ENCODE assay signal across 8 cellular contexts in the genomic region with DNA sequence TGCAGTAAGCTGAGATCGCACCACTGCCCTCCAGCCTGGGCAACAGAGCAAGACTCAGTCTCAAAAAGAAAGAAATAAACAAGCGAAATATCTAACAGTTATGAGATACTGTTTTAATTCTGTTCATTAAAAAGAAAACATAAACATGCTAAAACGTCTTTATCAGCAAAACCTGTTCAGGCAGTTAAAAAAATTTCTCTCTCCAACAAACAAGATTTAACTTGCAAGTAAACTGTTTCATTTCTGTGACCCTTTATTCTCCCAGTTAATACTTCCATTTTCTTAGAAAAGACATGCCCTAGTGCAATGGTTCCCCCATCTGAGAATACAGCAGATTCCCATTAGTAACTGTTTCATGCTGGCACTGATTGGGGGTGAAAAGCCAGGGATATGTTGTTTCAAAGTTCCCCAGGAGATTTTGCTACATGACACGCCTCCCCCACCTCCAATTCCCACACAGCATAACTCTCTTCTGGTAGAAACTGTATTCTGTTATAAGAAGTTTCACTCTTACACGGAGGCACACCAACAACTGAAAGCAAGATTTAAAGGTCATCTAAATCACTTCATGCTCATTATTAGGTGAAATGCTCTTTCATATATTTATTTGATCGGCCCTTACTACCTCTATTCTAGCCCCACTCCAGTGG. TPM values are rescaled to one million over a fixed set of nuclear protein-coding genes. Genes with fewer than 3 reads are reported as not detected.
A peak's percentile ranks its signal among the peaks of the same experiment; 100 is the strongest.
DNase-seq lines count a peak whose midpoint lies in the region; ATAC-seq and TF ChIP-seq lines count a peak whose summit lies in the region.

No MANE protein-coding gene starts in this region.

- no peak for DNase-seq in HCT116 (ENCODE audit: low read depth, low spot score)
- no peak for DNase-seq in RWPE1 (ENCODE audit: low spot score)
- no peak for DNase-seq in naive B cell
- DNase-seq in stimulated activated CD4-positive, alpha-beta T cell treated with anti-CD3 and anti-CD28 coated beads, Interleukin-4, amount 100 ng/mL, for 4 hours, result no peak
- DNase-seq in iPS-NIHi11 (ENCODE audit: low spot score), result no peak
- DNase-seq in ecto neural progenitor cell (ENCODE audit: low spot score), result no peak
- no peak for DNase-seq in NCI-H187 treated with DMSO at 0.1 percent for 48 hours (lab: John Stamatoyannopoulos, UW)

- no peak for TF ChIP-seq POLR2A in GM18505 (IDR thresholded peaks at IDR 0.05; ENCODE audit: borderline replicate concordance, extremely low read depth, insufficient read depth, insufficient read length)
- no peak for TF ChIP-seq POLR2A in HCT116 (IDR thresholded peaks at IDR 0.05; ENCODE audit: borderline replicate concordance, extremely low read depth, insufficient read depth, insufficient read length)

- H3K27ac Mint-ChIP-seq in naive B cell, result peak overlapping the region; percentile 44 to 91 (median 78)

- intact Hi-C loops in HCT116 (cut with micrococcal nuclease), result loop anchor here (1.0 to 10.0 kb wide), 2 partner anchors 67 to 220 kb away; a partner anchor contains a TSS

- H3K9ac ChIP-seq in HCT116 (ENCODE audit: low read length), result peak overlapping the region; percentile 42

- H3K4me1 Mint-ChIP-seq in naive B cell, result peaks cover 44 to 87% (median 64%) of the 10 kb centered on the region in 3 donors

- no peaks in the 10 kb centered on the region for H3K36me3 ChIP-seq in HCT116 (ENCODE audit: control insufficient read depth in 1 of 2, insufficient read depth in 2 of 2, low read length in 2 of 2)

- H3K4me3 Mint-ChIP-seq in naive B cell, result peak overlapping the region in 7 of 8 donors; percentile 29 to 75 (median 62)

- H3K9me2 ChIP-seq in HCT116 (ENCODE audit: insufficient read depth), result no peaks in the 10 kb centered on the region

- CTCF ChIA-PET in HCT116 (lab: Charles Lee) (no interaction called here), RWPE1 (lab: Yijun Ruan, JAX) (interaction anchor here (0.8 to 0.9 kb wide), 2 partner anchors 9 to 20 kb away, joined by 3 to 7 read pairs; no protein-coding TSS in a partner anchor)

- no peaks in the 10 kb centered on the region for H3K27me3 ChIP-seq in HCT116 (ENCODE audit: insufficient read depth, low read length)

- peak; percentile 77 for ATAC-seq in GM18505 (IDR thresholded peaks at IDR 0.05; ENCODE audit: unreplicated experiment)
- ATAC-seq in HCT116, result no peak; the same call in 1 of the 2 replicates
- ATAC-seq in naive B cell (ENCODE audit: low read depth in 2 of 2), result no peak

- peaks cover 3 to 9% of the 10 kb centered on the region in 2 donors for H3K36me3 Mint-ChIP-seq in naive B cell

- peak overlapping the region; percentile 77 for H3K27ac ChIP-seq in HCT116 (ENCODE audit: low read depth, low read length)
- H3K27ac ChIP-seq in RWPE1, result peak overlapping the region; percentile 66

- H3K27me3 Mint-ChIP-seq in naive B cell, result no peaks in the 10 kb centered on the region

- H3K79me2 ChIP-seq in HCT116 (ENCODE audit: insufficient read depth, low read length), result peaks cover 82% of the 10 kb centered on the region

- TF ChIP-seq RAD21 in HCT116 (IDR thresholded peaks at IDR 0.05; ENCODE audit: low read depth), result no peak

- BruUV-seq in HCT116 (replicated peaks; lab: Mats Ljungman, UMichigan), result no TSS peak

- no peak overlapping the region for H2AFZ ChIP-seq in HCT116 (ENCODE audit: low read depth, low read length, poor library complexity, severe bottlenecking)

- RAD21 ChIA-PET in HCT116 (lab: Charles Lee; ENCODE audit: low non-redundant PET in 1 of 2, low total read pairs in 2 of 2, uncharacterized antibody in 2 of 2, unreplicated experiment in 2 of 2), result no interaction called here

- POLR2A ChIA-PET in HCT116 (lab: Charles Lee), result no interaction called here
- POLR2A ChIA-PET in RWPE1 (lab: Yijun Ruan, JAX; ENCODE audit: low non-redundant PET), result no interaction called here

- no peaks in the 10 kb centered on the region for H3K9me3 ChIP-seq in HCT116 (ENCODE audit: control insufficient read depth in 1 of 2, insufficient read depth in 1 of 2, low read depth in 1 of 2, low read length in 2 of 2)

- peak overlapping the region; percentile 75 for H3K4me2 ChIP-seq in HCT116 (ENCODE audit: low read length)

- H3K4me1 ChIP-seq in HCT116 (ENCODE audit: control insufficient read depth in 1 of 2, insufficient read depth in 2 of 2, low read length in 2 of 2), result peaks cover 35% of the 10 kb centered on the region in 2 experiments

- TF ChIP-seq CTCF in HCT116 (IDR thresholded peaks at IDR 0.05 in 2 of 3, conservative IDR thresholded peaks at IDR 0.05 in 1 of 3; ENCODE audit: borderline replicate concordance in 1 of 3, insufficient read depth in 1 of 3, low read depth in 2 of 3, low read length in 2 of 3), result no peak
- TF ChIP-seq CTCF in RWPE1 (conservative IDR thresholded peaks at IDR 0.05; ENCODE audit: low read depth), result no peak

- H3K9me3 Mint-ChIP-seq in naive B cell, result no peaks in the 10 kb centered on the region

- H4K20me1 ChIP-seq in HCT116 (ENCODE audit: insufficient read depth), result no peaks in the 10 kb centered on the region

- peak overlapping the region in 1 of 2 experiments; percentile 38; a peak in 2 of 4 replicates for H3K4me3 ChIP-seq in HCT116 (replicated peaks in 1 of 2; ENCODE audit: low read depth in 1 of 2, low read length in 2 of 2)

TF ChIP-seq in HCT116, 20 proteins besides CTCF, POLR2A, EP300 and RAD21:
- TF ChIP-seq ZFX (IDR thresholded peaks at IDR 0.05) (no peak), FOSL1 (IDR thresholded peaks at IDR 0.05; ENCODE audit: low read depth) (no peak), SRF (IDR thresholded peaks at IDR 0.05; ENCODE audit: low read depth) (no peak), EGR1 (IDR thresholded peaks at IDR 0.05; ENCODE audit: low read depth) (no peak), SIN3A (IDR thresholded peaks at IDR 0.05; ENCODE audit: low read depth) (no peak), YY1 (IDR thresholded peaks at IDR 0.05; ENCODE audit: extremely low read depth, insufficient replicate concordance, low read depth, low read length) (no peak), CBX3 (IDR thresholded peaks at IDR 0.05; ENCODE audit: low read depth) (no peak), ZNF274 (IDR thresholded peaks at IDR 0.05; ENCODE audit: low read depth, low read length) (no peak), POLR2AphosphoS5 (IDR thresholded peaks at IDR 0.05; ENCODE audit: low read depth, low read length) (no peak), CEBPB (IDR thresholded peaks at IDR 0.05; ENCODE audit: low read depth) (no peak)
- TF ChIP-seq, protein P1, sequence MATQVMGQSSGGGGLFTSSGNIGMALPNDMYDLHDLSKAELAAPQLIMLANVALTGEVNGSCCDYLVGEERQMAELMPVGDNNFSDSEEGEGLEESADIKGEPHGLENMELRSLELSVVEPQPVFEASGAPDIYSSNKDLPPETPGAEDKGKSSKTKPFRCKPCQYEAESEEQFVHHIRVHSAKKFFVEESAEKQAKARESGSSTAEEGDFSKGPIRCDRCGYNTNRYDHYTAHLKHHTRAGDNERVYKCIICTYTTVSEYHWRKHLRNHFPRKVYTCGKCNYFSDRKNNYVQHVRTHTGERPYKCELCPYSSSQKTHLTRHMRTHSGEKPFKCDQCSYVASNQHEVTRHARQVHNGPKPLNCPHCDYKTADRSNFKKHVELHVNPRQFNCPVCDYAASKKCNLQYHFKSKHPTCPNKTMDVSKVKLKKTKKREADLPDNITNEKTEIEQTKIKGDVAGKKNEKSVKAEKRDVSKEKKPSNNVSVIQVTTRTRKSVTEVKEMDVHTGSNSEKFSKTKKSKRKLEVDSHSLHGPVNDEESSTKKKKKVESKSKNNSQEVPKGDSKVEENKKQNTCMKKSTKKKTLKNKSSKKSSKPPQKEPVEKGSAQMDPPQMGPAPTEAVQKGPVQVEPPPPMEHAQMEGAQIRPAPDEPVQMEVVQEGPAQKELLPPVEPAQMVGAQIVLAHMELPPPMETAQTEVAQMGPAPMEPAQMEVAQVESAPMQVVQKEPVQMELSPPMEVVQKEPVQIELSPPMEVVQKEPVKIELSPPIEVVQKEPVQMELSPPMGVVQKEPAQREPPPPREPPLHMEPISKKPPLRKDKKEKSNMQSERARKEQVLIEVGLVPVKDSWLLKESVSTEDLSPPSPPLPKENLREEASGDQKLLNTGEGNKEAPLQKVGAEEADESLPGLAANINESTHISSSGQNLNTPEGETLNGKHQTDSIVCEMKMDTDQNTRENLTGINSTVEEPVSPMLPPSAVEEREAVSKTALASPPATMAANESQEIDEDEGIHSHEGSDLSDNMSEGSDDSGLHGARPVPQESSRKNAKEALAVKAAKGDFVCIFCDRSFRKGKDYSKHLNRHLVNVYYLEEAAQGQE (IDR thresholded peaks at IDR 0.05; ENCODE audit: low read depth), result no peak
- TF ChIP-seq, protein P2, sequence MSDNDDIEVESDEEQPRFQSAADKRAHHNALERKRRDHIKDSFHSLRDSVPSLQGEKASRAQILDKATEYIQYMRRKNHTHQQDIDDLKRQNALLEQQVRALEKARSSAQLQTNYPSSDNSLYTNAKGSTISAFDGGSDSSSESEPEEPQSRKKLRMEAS (IDR thresholded peaks at IDR 0.05), result no peak

RNA-seq across cellular contexts. Expression of a gene that starts 24.4 kb away (rescaled TPM):
- total RNA-seq in HCT116 (2021; ENCODE audit: unreplicated experiment), result 30.0 TPM
- polyA plus RNA-seq in HCT116 (2012), result 13.3 and 17.1 TPM in 2 replicates
- 100 to 1,000 TPM; 127 to 183 (median 144) TPM for polyA plus RNA-seq in naive B cell (ENCODE audit: low read depth in 6 of 6)
